ENCODE assay signal across 30 cellular contexts in the genomic region with DNA sequence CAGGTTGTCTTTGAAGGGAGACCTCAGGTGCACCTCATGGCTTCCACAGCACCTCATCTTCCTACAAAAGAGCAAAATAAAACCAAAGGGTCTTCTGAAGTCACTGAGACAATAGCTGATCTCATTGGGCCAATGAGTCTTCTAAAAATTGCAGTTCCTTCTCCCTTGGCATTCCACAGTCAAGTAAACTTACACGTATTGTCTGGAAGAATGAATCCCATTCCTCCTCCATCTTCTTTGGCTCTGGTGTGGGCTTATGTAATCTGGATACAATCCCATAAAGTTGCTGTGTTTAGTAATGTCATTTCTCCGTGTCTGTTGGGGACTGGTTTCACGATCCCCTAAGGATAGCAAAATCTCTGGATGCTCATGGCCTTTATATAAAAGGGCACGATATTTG.
"Had no signal": no experiment of that assay in that cellular context is flagged by ENCODE, and none has a peak within 500 bp of the region (broad histone marks: within the 10 kb centered on the region; RNA-seq: fewer than 3 reads in every experiment).

No MANE protein-coding gene starts in this region.

- ATAC-seq: heart right ventricle; left ventricle myocardium superior; lower lobe of right lung; natural killer cell treated with Interleukin-12 subunit alpha and Interleukin-12 subunit beta and Interleukin-15 and Interleukin-18, amount 100 ng/mL, for 72 hours; right lobe of liver; stimulated activated naive CD8-positive, alpha-beta T cell treated with anti-CD3 and anti-CD28 coated beads, Interleukin-15, Interleukin-2, amounts not matched to agents 100 U/mL and 50 U/mL, for 24 hours had no signal

- H3K27me3 ChIP-seq: colonic mucosa, esophagus muscularis mucosa, heart right ventricle, neutrophil, right lobe of liver, testis, tibial artery had no signal

- H3K4me1 Mint-ChIP-seq: endodermal cell, immature natural killer cell had no signal

- H3K4me3 Mint-ChIP-seq: dendritic cell treated with granulocyte-macrophage colony-stimulating factor and Interleukin-4, amounts not matched to agents 40 ng/mL and 50 ng/mL, for 4 days; endodermal cell; immature natural killer cell; natural killer cell treated with Interleukin-12 subunit alpha and Interleukin-12 subunit beta and Interleukin-15 and Interleukin-18, amount 100 ng/mL, for 72 hours; neural crest cell; type B pancreatic cell had no signal

- H3K4me3 ChIP-seq: colonic mucosa, esophagus muscularis mucosa, heart right ventricle, lower lobe of right lung, right lobe of liver, testis, tibial artery had no signal

- H3K9me3 Mint-ChIP-seq: dendritic cell treated with granulocyte-macrophage colony-stimulating factor and Interleukin-4, amounts not matched to agents 40 ng/mL and 50 ng/mL, for 4 days; endodermal cell; immature natural killer cell; natural killer cell treated with Interleukin-12 subunit alpha and Interleukin-12 subunit beta and Interleukin-15 and Interleukin-18, amount 100 ng/mL, for 72 hours had no signal

- DNase-seq: colonic mucosa; effector CD8-positive, alpha-beta T cell; endodermal cell; foreskin melanocyte; glutamatergic neuron; heart right ventricle; hippocampal formation; immature natural killer cell; left ventricle myocardium superior; lower lobe of right lung; right lobe of liver; small intestine; stimulated activated CD4-positive, alpha-beta T cell treated with anti-CD3 and anti-CD28 coated beads, Interleukin-12 subunit alpha, Interleukin-12 subunit beta, amount 100 ng/mL, for 4 hours; stimulated activated CD4-positive, alpha-beta T cell treated with anti-CD3 and anti-CD28 coated beads, Interleukin-1b, Interleukin-23, amount 100 ng/mL, for 48 hours; stimulated activated CD4-positive, alpha-beta T cell treated with anti-CD3 and anti-CD28 coated beads, Interleukin-4, amount 100 ng/mL, for 1 hour; stimulated activated CD8-positive, alpha-beta memory T cell treated with anti-CD3 and anti-CD28 coated beads, Interleukin-4, amount 100 ng/mL, for 48 hours; stimulated activated naive CD8-positive, alpha-beta T cell treated with anti-CD3 and anti-CD28 coated beads, Interleukin-15, Interleukin-2, amounts not matched to agents 100 U/mL and 50 U/mL, for 24 hours; substantia nigra; testis; tibial artery had no signal

- FAIRE-seq: endothelial cell of umbilical vein, keratinocyte, small intestine had no signal

- H3K27me3 Mint-ChIP-seq: dendritic cell treated with granulocyte-macrophage colony-stimulating factor and Interleukin-4, amounts not matched to agents 40 ng/mL and 50 ng/mL, for 4 days; natural killer cell treated with Interleukin-12 subunit alpha and Interleukin-12 subunit beta and Interleukin-15 and Interleukin-18, amount 100 ng/mL, for 72 hours; progenitor cell of endocrine pancreas; type B pancreatic cell had no signal

- H3K27ac Mint-ChIP-seq: dendritic cell treated with granulocyte-macrophage colony-stimulating factor and Interleukin-4, amounts not matched to agents 40 ng/mL and 50 ng/mL, for 4 days; endodermal cell; immature natural killer cell; progenitor cell of endocrine pancreas; type B pancreatic cell had no signal

- H3K36me3 Mint-ChIP-seq: natural killer cell treated with Interleukin-12 subunit alpha and Interleukin-12 subunit beta and Interleukin-15 and Interleukin-18, amount 100 ng/mL, for 72 hours had no signal

- H3K27ac ChIP-seq: colonic mucosa, esophagus muscularis mucosa, heart right ventricle, lower lobe of right lung, neutrophil, parathyroid adenoma, right lobe of liver, testis, tibial artery had no signal
